In genomic region chr3:38082296-38082695, GRCh38 we compare ENCODE assay signal across 5 cellular contexts. TPM values are rescaled to one million over a fixed set of nuclear protein-coding genes. Genes with fewer than 3 reads are reported as not detected.
"Had no signal": no experiment of that assay in that cellular context is flagged by ENCODE, and none has a peak within 500 bp of the region (broad histone marks: within the 10 kb centered on the region; RNA-seq: fewer than 3 reads in every experiment).

No MANE protein-coding gene starts in this region.

RNA-seq across cellular contexts. Expression of gene DLEC1, which starts 43.3 kb away (rescaled TPM):
- total RNA-seq: endothelial cell of umbilical vein, epithelial cell of proximal tubule, foreskin keratinocyte, gastrocnemius medialis, glomerular endothelial cell had no signal
